1 cellular context compared by ENCODE assay signal in genomic region chr5:168327994-168328393, GRCh38.
TF ChIP-seq lines count a peak whose summit lies in the region.

No MANE protein-coding gene starts in this region.

TF ChIP-seq in GM12878, 131 proteins besides CTCF, POLR2A, EP300 and RAD21 (continued from another document):
- no peak for TF ChIP-seq ZNF687 (IDR thresholded peaks at IDR 0.05)
- TF ChIP-seq NFIC (IDR thresholded peaks at IDR 0.05; ENCODE audit: low read depth, low read length): no peak
- no peak for TF ChIP-seq ASH2L (IDR thresholded peaks at IDR 0.05; ENCODE audit: borderline replicate concordance, low read depth)
- TF ChIP-seq POLR2AphosphoS2 (IDR thresholded peaks at IDR 0.05; ENCODE audit: low read depth, low read length): no peak
